In genomic region chr4:66028668-66029067, GRCh38 we compare ENCODE assay signal across 8 cellular contexts.
"Had no signal": no experiment of that assay in that cellular context is flagged by ENCODE, and none has a peak within 500 bp of the region (broad histone marks: within the 10 kb centered on the region; RNA-seq: fewer than 3 reads in every experiment).

No MANE protein-coding gene starts in this region.

- H3K4me3 ChIP-seq: K562 had no signal

- FAIRE-seq: HepG2, HTR-8/SVneo, K562 had no signal

- H3K27ac ChIP-seq: HL-60, KMS-11 had no signal

- H3K4me2 ChIP-seq: KMS-11 had no signal

- DNase-seq: IMR-90, KBM-7, KG1 had no signal

- H3K9ac ChIP-seq: KMS-11 had no signal
